Comparison of ENCODE assay signal across 8 cellular contexts in genomic region chr12:12467701-12468218, GRCh38.
DNase-seq lines count a peak whose midpoint lies in the region; ATAC-seq and TF ChIP-seq lines count a peak whose summit lies in the region.

No MANE protein-coding gene starts in this region.

- peak; percentile 18 for ATAC-seq in omental fat pad (ENCODE audit: low FRiP score)

- H3K27me3 ChIP-seq in HAP-1 (ENCODE audit: low read depth) (no peaks in the 10 kb centered on the region), WERI-Rb-1 (ENCODE audit: insufficient read depth, low read depth, severe bottlenecking) (no peaks in the 10 kb centered on the region)

- H3K4me1 ChIP-seq in HAP-1: no peaks in the 10 kb centered on the region

- TF ChIP-seq CTCF in omental fat pad (IDR thresholded peaks at IDR 0.05): no peak
- no peak for TF ChIP-seq CTCF in WERI-Rb-1 (IDR thresholded peaks at IDR 0.05; ENCODE audit: low read depth, low read length)

- peak; percentile 50 for DNase-seq in CD1c-positive myeloid dendritic cell (ENCODE audit: extremely low spot score)
- DNase-seq in T follicular helper cell (ENCODE audit: low read depth): peak; percentile 32
- peak in 36 of 61 donors; percentile 9 to 73 (median 29) for DNase-seq in caudate nucleus (lab: John Stamatoyannopoulos, UW)
- no peak for DNase-seq in omental fat pad (ENCODE audit: low spot score)
- no peak for DNase-seq in HAP-1 (ENCODE audit: low spot score in 2 of 2)
- DNase-seq in germinal center (ENCODE audit: low spot score): no peak
- no peak for DNase-seq in NCI-H82 treated with DMSO at 0.1 percent for 48 hours (lab: John Stamatoyannopoulos, UW; ENCODE audit: unreplicated experiment)
- no peak for DNase-seq in WERI-Rb-1

- H3K27ac ChIP-seq in caudate nucleus (ENCODE audit: low read depth, low read length) (peak overlapping the region; percentile 60), WERI-Rb-1 (no peak overlapping the region)

- in situ Hi-C loops in HAP-1 (cut with MboI; ENCODE audit: low sequenced_read_pairs): no loop called here

- H3K9me3 ChIP-seq in HAP-1 (no peaks in the 10 kb centered on the region; the same call in 1 of the 2 replicates), WERI-Rb-1 (ENCODE audit: severe bottlenecking) (no peaks in the 10 kb centered on the region)

- H3K36me3 ChIP-seq in HAP-1 (replicated peaks) (peaks cover 3% of the 10 kb centered on the region), WERI-Rb-1 (no peaks in the 10 kb centered on the region)

- H3K4me3 ChIP-seq in HAP-1: no peak overlapping the region
- no peak overlapping the region for H3K4me3 ChIP-seq in WERI-Rb-1 (ENCODE audit: low read depth, low read length)

Comparison
In these comparisons a context has a peak if more than half of its experiments do, and no peak if none do; other contexts are left out.
1. DNase-seq: peak in CD1c-positive myeloid dendritic cell (single experiment), T follicular helper cell (single experiment) and caudate nucleus (36 of 61); none in omental fat pad (single experiment), HAP-1 (0 of 2), germinal center (single experiment), NCI-H82 treated with DMSO at 0.1 percent for 48 hours (single experiment) and WERI-Rb-1 (single experiment).